15 cellular contexts compared by ENCODE assay signal in the genomic region with DNA sequence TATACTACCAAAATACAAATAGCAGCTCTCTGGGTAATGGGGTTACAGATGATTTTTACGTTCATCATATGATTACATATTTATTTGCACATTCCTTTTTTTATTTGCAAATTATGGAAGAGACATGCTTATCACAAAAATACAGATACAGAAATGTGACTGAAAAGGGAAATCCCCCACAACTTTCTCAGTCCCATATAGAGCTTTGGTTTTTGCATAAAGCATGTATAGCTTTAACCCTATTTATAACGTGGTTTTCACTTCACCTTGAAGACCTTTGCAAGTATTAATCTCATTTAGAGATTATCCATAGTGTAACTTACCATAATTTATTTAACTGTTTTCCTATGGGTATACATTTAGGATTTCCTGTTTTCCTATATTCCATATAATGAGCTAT. TPM values are rescaled to one million over a fixed set of nuclear protein-coding genes. Genes with fewer than 3 reads are reported as not detected.
DNase-seq lines count a peak whose midpoint lies in the region; ATAC-seq and TF ChIP-seq lines count a peak whose summit lies in the region.
"Had no signal": no experiment of that assay in that cellular context is flagged by ENCODE, and none has a peak within 500 bp of the region (broad histone marks: within the 10 kb centered on the region; RNA-seq: fewer than 3 reads in every experiment).

No MANE protein-coding gene starts in this region.

- peaks cover 19% of the 10 kb centered on the region for H3K36me3 Mint-ChIP-seq in progenitor cell of endocrine pancreas (ENCODE audit: insufficient read depth)

- H3K4me3 Mint-ChIP-seq in progenitor cell of endocrine pancreas (ENCODE audit: low read depth) = no peak overlapping the region
- H3K4me3 Mint-ChIP-seq: CD4-positive, alpha-beta memory T cell had no signal

- H3K9me3 Mint-ChIP-seq in progenitor cell of endocrine pancreas (ENCODE audit: low read depth) = no peaks in the 10 kb centered on the region
- H3K9me3 Mint-ChIP-seq: CD4-positive, alpha-beta memory T cell had no signal

- H3K27ac ChIP-seq in OCI-LY3 (ENCODE audit: low read length) (no peak overlapping the region), heart left ventricle (no peak overlapping the region)
- H3K27ac ChIP-seq: GM23248 had no signal

- DNase-seq in progenitor cell of endocrine pancreas (ENCODE audit: low spot score, unreplicated experiment) = no peak
- no peak for DNase-seq in middle frontal gyrus (ENCODE audit: extremely low spot score, low spot score)
- no peak for DNase-seq in heart left ventricle
- no peak for DNase-seq in RPMI8226
- DNase-seq: C1 segment of cervical spinal cord; CD4-positive, alpha-beta memory T cell; COR-L47; DMS153; DND-41; GM23248; H7; HCEC 1CT had no signal

- no peak for TF ChIP-seq POLR2A in heart left ventricle (IDR thresholded peaks at IDR 0.05)

- 78 to 98% (median 88%) methylated on average over 2 of the region's 2 CpGs for WGBS in heart left ventricle, 4 donors

- H3K27me3 ChIP-seq in OCI-LY3 (ENCODE audit: low read depth, low read length) = no peaks in the 10 kb centered on the region
- H3K27me3 ChIP-seq in heart left ventricle = peaks cover 0 to under 1% (median 0%) of the 10 kb centered on the region in 9 donors

- no peak for TF ChIP-seq CTCF in OCI-LY3 (IDR thresholded peaks at IDR 0.05; ENCODE audit: low read depth, low read length)
- TF ChIP-seq CTCF in progenitor cell of endocrine pancreas (IDR thresholded peaks at IDR 0.05; ENCODE audit: unreplicated experiment) = no peak
- TF ChIP-seq CTCF in heart left ventricle (IDR thresholded peaks at IDR 0.05) = no peak

- ATAC-seq in GM19351 (IDR thresholded peaks at IDR 0.05; ENCODE audit: unreplicated experiment) (peak; percentile 57), heart left ventricle (no peak)
- ATAC-seq: GM12878 had no signal

- H3K27ac Mint-ChIP-seq in progenitor cell of endocrine pancreas = peak overlapping the region; percentile 82

- H3K4me1 ChIP-seq in OCI-LY3 (ENCODE audit: low read length) = peaks cover 20% of the 10 kb centered on the region
- no peaks in the 10 kb centered on the region for H3K4me1 ChIP-seq in heart left ventricle

- H3K9me3 ChIP-seq in OCI-LY3 (ENCODE audit: insufficient read depth, low read length) (no peaks in the 10 kb centered on the region), heart left ventricle (no peaks in the 10 kb centered on the region)

- H3K79me2 ChIP-seq in OCI-LY3 (ENCODE audit: low read length) = no peaks in the 10 kb centered on the region

- H3K4me1 Mint-ChIP-seq in progenitor cell of endocrine pancreas (ENCODE audit: low read depth) = peaks cover 3% of the 10 kb centered on the region
- H3K4me1 Mint-ChIP-seq: CD4-positive, alpha-beta memory T cell had no signal

- H4K20me1 ChIP-seq in OCI-LY3 (ENCODE audit: insufficient read depth, low read length) = no peaks in the 10 kb centered on the region

- H3K4me3 ChIP-seq in OCI-LY3 (ENCODE audit: low read length) = 0 out of 2 replicates have a peak overlapping the region, but pooled peaks have one; percentile 30
- H3K4me3 ChIP-seq in heart left ventricle = no peak overlapping the region
- H3K4me3 ChIP-seq: GM12878, GM23248 had no signal

- intact Hi-C loops in heart left ventricle (cut with DNase I) = no loop called here

- H2AFZ ChIP-seq in OCI-LY3 (ENCODE audit: low read depth, low read length) = no peak overlapping the region
- H2AFZ ChIP-seq: GM23248 had no signal

- no peaks in the 10 kb centered on the region for H3K27me3 Mint-ChIP-seq in progenitor cell of endocrine pancreas
- H3K27me3 Mint-ChIP-seq: CD4-positive, alpha-beta memory T cell had no signal

- H3K36me3 ChIP-seq in OCI-LY3 (replicated peaks; ENCODE audit: low read depth, low read length) (peaks cover 13% of the 10 kb centered on the region), heart left ventricle (peaks cover 0 to 23% (median 3%) of the 10 kb centered on the region in 9 donors)

- peak overlapping the region; percentile 66 for H3K4me2 ChIP-seq in OCI-LY3 (ENCODE audit: low read length)

- no peak overlapping the region for H3K9ac ChIP-seq in OCI-LY3 (ENCODE audit: low read length)
- H3K9ac ChIP-seq: GM23248 had no signal

RNA-seq across cellular contexts. Expression of a gene that starts 55.4 kb away (rescaled TPM):
- total RNA-seq in progenitor cell of endocrine pancreas = 43.7 and 45.4 TPM in 2 replicates
- total RNA-seq in heart left ventricle = 10 to 100 TPM in 7 of 9 donors, 1 to 10 TPM in 2; 7.8 to 20.3 (median 15.2) TPM
- polyA plus RNA-seq in heart left ventricle = 1 to 10 TPM; 2.4 to 4.8 TPM
